ENCODE assay signal across 1 cellular context in the genomic region with DNA sequence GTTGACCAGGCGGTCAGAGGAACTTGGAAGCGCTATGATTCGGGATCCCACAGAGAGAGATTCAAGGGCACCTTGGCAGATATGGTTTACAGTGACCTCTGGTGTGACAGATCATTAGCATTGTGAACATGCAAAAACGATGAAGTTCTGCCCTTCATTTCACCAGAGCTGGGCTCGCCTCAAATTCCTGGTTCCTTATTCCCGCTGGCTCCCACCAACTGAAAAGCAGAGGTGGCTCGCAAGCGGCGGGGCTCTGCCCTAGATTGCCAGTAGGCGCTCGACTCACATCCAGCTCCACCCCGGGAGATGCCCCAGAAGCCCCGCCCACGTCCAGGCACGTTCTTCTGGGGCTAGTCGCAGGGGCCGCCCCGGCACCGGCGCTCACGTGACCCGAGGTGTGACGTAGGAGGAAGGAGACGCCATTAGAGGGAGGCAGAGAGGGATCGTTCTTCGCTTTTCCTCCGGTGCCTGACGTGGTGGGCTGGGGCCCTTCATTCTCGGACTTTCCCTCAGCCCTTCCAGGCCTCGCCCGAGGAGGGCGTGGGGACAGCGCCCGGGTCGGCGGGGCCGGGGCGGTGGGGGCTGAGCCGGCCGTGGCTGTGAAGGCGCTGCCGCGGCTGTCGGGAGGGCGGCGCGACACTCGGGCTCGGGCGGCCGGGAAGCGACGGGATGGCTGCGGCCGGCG.
TF ChIP-seq lines count a peak whose summit lies in the region.

A gene with protein sequence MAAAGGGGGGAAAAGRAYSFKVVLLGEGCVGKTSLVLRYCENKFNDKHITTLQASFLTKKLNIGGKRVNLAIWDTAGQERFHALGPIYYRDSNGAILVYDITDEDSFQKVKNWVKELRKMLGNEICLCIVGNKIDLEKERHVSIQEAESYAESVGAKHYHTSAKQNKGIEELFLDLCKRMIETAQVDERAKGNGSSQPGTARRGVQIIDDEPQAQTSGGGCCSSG (plus strand): TSS at position 403 of the 685 bp plus-strand sequence. CDS start 267 bp downstream, at position 670.

TF ChIP-seq in HEK293, 187 proteins besides CTCF, POLR2A, EP300 and RAD21 (continued from another document):
- TF ChIP-seq, protein P1, sequence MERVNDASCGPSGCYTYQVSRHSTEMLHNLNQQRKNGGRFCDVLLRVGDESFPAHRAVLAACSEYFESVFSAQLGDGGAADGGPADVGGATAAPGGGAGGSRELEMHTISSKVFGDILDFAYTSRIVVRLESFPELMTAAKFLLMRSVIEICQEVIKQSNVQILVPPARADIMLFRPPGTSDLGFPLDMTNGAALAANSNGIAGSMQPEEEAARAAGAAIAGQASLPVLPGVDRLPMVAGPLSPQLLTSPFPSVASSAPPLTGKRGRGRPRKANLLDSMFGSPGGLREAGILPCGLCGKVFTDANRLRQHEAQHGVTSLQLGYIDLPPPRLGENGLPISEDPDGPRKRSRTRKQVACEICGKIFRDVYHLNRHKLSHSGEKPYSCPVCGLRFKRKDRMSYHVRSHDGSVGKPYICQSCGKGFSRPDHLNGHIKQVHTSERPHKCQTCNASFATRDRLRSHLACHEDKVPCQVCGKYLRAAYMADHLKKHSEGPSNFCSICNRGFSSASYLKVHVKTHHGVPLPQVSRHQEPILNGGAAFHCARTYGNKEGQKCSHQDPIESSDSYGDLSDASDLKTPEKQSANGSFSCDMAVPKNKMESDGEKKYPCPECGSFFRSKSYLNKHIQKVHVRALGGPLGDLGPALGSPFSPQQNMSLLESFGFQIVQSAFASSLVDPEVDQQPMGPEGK (tag by site-specific recombination; IDR thresholded peaks at IDR 0.05), result peak; percentile 76
- TF ChIP-seq ZNF610 (tag by site-specific recombination; IDR thresholded peaks at IDR 0.05; ENCODE audit: borderline replicate concordance) (no peak), ZNF37A (tag by site-specific recombination; IDR thresholded peaks at IDR 0.05) (no peak), ZBTB17 (tag by site-specific recombination; IDR thresholded peaks at IDR 0.05) (peak; percentile 91), ZFHX2 (tag by site-specific recombination; conservative IDR thresholded peaks at IDR 0.05) (peak; percentile 82), ZNF169 (tag by site-specific recombination; IDR thresholded peaks at IDR 0.05) (no peak), ZNF311 (tag by site-specific recombination; IDR thresholded peaks at IDR 0.05; ENCODE audit: borderline replicate concordance) (no peak), ZNF629 (tag by site-specific recombination; IDR thresholded peaks at IDR 0.05) (peak; percentile 98), ZNF501 (tag by site-specific recombination; IDR thresholded peaks at IDR 0.05) (peak; percentile 30; the same call in 1 of the 2 replicates), ZNF514 (tag by site-specific recombination; IDR thresholded peaks at IDR 0.05) (no peak), SCRT1 (tag by site-specific recombination; IDR thresholded peaks at IDR 0.05; ENCODE audit: borderline replicate concordance) (no peak), ZNF843 (tag by site-specific recombination; IDR thresholded peaks at IDR 0.05) (0 out of 2 replicates have a peak, but pooled peaks have one; percentile 41), ZNF561 (tag by site-specific recombination; IDR thresholded peaks at IDR 0.05; ENCODE audit: borderline replicate concordance) (peak; percentile 85), ZNF621 (tag by site-specific recombination; IDR thresholded peaks at IDR 0.05) (no peak), SP3 (tag by site-specific recombination; IDR thresholded peaks at IDR 0.05) (peak; percentile 81), ZBTB21 (tag by site-specific recombination; IDR thresholded peaks at IDR 0.05) (peak; percentile 94), ZNF596 (tag by site-specific recombination; IDR thresholded peaks at IDR 0.05) (peak; percentile 54; the same call in 1 of the 2 replicates), YY1 (tag by site-specific recombination; IDR thresholded peaks at IDR 0.05) (peak; percentile 84), ZEB2 (tag by site-specific recombination; IDR thresholded peaks at IDR 0.05) (peak; percentile 86), KLF1 (tag by site-specific recombination; IDR thresholded peaks at IDR 0.05) (peak; percentile 58; the same call in 1 of the 2 replicates), ZNF600 (tag by site-specific recombination; IDR thresholded peaks at IDR 0.05) (0 out of 2 replicates have a peak, but pooled peaks have one; percentile 30), SP7 (tag by site-specific recombination; IDR thresholded peaks at IDR 0.05) (peak; percentile 35; the same call in 1 of the 2 replicates), ZFP37 (tag by site-specific recombination; IDR thresholded peaks at IDR 0.05) (no peak), ZNF76 (tag by site-specific recombination; IDR thresholded peaks at IDR 0.05; ENCODE audit: borderline replicate concordance, low read depth) (peak; percentile 68; the same call in 1 of the 2 replicates), ZSCAN16 (tag by site-specific recombination; IDR thresholded peaks at IDR 0.05) (no peak), EGR2 (tag by site-specific recombination; IDR thresholded peaks at IDR 0.05; ENCODE audit: low read depth) (peak; percentile 85), SP2 (tag by site-specific recombination; IDR thresholded peaks at IDR 0.05) (peak; percentile 91), ZNF626 (tag by site-specific recombination; IDR thresholded peaks at IDR 0.05) (no peak), ZXDB (tag by site-specific recombination; IDR thresholded peaks at IDR 0.05) (peak; percentile 98), GLIS1 (tag by site-specific recombination; IDR thresholded peaks at IDR 0.05) (peak; percentile 74), ZBTB20 (tag by site-specific recombination; IDR thresholded peaks at IDR 0.05) (peak; percentile 78), ZNF768 (tag by site-specific recombination; IDR thresholded peaks at IDR 0.05) (no peak), KLF8 (tag by site-specific recombination; IDR thresholded peaks at IDR 0.05) (peak; percentile 89)
- TF ChIP-seq, protein P2, sequence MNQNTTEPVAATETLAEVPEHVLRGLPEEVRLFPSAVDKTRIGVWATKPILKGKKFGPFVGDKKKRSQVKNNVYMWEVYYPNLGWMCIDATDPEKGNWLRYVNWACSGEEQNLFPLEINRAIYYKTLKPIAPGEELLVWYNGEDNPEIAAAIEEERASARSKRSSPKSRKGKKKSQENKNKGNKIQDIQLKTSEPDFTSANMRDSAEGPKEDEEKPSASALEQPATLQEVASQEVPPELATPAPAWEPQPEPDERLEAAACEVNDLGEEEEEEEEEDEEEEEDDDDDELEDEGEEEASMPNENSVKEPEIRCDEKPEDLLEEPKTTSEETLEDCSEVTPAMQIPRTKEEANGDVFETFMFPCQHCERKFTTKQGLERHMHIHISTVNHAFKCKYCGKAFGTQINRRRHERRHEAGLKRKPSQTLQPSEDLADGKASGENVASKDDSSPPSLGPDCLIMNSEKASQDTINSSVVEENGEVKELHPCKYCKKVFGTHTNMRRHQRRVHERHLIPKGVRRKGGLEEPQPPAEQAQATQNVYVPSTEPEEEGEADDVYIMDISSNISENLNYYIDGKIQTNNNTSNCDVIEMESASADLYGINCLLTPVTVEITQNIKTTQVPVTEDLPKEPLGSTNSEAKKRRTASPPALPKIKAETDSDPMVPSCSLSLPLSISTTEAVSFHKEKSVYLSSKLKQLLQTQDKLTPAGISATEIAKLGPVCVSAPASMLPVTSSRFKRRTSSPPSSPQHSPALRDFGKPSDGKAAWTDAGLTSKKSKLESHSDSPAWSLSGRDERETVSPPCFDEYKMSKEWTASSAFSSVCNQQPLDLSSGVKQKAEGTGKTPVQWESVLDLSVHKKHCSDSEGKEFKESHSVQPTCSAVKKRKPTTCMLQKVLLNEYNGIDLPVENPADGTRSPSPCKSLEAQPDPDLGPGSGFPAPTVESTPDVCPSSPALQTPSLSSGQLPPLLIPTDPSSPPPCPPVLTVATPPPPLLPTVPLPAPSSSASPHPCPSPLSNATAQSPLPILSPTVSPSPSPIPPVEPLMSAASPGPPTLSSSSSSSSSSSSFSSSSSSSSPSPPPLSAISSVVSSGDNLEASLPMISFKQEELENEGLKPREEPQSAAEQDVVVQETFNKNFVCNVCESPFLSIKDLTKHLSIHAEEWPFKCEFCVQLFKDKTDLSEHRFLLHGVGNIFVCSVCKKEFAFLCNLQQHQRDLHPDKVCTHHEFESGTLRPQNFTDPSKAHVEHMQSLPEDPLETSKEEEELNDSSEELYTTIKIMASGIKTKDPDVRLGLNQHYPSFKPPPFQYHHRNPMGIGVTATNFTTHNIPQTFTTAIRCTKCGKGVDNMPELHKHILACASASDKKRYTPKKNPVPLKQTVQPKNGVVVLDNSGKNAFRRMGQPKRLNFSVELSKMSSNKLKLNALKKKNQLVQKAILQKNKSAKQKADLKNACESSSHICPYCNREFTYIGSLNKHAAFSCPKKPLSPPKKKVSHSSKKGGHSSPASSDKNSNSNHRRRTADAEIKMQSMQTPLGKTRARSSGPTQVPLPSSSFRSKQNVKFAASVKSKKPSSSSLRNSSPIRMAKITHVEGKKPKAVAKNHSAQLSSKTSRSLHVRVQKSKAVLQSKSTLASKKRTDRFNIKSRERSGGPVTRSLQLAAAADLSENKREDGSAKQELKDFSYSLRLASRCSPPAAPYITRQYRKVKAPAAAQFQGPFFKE (tag by site-specific recombination; IDR thresholded peaks at IDR 0.05; ENCODE audit: borderline replicate concordance), result no peak
- TF ChIP-seq, protein P3, sequence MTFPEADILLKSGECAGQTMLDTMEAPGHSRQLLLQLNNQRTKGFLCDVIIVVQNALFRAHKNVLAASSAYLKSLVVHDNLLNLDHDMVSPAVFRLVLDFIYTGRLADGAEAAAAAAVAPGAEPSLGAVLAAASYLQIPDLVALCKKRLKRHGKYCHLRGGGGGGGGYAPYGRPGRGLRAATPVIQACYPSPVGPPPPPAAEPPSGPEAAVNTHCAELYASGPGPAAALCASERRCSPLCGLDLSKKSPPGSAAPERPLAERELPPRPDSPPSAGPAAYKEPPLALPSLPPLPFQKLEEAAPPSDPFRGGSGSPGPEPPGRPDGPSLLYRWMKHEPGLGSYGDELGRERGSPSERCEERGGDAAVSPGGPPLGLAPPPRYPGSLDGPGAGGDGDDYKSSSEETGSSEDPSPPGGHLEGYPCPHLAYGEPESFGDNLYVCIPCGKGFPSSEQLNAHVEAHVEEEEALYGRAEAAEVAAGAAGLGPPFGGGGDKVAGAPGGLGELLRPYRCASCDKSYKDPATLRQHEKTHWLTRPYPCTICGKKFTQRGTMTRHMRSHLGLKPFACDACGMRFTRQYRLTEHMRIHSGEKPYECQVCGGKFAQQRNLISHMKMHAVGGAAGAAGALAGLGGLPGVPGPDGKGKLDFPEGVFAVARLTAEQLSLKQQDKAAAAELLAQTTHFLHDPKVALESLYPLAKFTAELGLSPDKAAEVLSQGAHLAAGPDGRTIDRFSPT (tag by site-specific recombination; IDR thresholded peaks at IDR 0.05), result peak; percentile 85
- TF ChIP-seq, protein P4, sequence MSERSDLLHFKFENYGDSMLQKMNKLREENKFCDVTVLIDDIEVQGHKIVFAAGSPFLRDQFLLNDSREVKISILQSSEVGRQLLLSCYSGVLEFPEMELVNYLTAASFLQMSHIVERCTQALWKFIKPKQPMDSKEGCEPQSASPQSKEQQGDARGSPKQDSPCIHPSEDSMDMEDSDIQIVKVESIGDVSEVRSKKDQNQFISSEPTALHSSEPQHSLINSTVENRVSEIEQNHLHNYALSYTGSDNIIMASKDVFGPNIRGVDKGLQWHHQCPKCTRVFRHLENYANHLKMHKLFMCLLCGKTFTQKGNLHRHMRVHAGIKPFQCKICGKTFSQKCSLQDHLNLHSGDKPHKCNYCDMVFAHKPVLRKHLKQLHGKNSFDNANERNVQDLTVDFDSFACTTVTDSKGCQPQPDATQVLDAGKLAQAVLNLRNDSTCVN (tag by site-specific recombination; optimal IDR thresholded peaks at IDR 0.05), result peak; percentile 66
- TF ChIP-seq, protein P5, sequence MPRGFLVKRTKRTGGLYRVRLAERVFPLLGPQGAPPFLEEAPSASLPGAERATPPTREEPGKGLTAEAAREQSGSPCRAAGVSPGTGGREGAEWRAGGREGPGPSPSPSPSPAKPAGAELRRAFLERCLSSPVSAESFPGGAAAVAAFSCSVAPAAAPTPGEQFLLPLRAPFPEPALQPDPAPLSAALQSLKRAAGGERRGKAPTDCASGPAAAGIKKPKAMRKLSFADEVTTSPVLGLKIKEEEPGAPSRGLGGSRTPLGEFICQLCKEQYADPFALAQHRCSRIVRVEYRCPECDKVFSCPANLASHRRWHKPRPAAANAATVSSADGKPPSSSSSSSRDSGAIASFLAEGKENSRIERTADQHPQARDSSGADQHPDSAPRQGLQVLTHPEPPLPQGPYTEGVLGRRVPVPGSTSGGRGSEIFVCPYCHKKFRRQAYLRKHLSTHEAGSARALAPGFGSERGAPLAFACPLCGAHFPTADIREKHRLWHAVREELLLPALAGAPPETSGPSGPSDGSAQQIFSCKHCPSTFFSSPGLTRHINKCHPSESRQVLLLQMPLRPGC (tag by site-specific recombination; IDR thresholded peaks at IDR 0.05), result 0 out of 2 replicates have a peak, but pooled peaks have one; percentile 38
- TF ChIP-seq, protein P6, sequence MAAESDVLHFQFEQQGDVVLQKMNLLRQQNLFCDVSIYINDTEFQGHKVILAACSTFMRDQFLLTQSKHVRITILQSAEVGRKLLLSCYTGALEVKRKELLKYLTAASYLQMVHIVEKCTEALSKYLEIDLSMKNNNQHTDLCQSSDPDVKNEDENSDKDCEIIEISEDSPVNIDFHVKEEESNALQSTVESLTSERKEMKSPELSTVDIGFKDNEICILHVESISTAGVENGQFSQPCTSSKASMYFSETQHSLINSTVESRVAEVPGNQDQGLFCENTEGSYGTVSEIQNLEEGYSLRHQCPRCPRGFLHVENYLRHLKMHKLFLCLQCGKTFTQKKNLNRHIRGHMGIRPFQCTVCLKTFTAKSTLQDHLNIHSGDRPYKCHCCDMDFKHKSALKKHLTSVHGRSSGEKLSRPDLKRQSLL (tag by site-specific recombination; IDR thresholded peaks at IDR 0.05), result peak; percentile 25; the same call in 1 of the 2 replicates
